Comparison of ENCODE assay signal across 18 cellular contexts in genomic region chr12:90683871-90684270, GRCh38.
"Had no signal": no experiment of that assay in that cellular context is flagged by ENCODE, and none has a peak within 500 bp of the region (broad histone marks: within the 10 kb centered on the region; RNA-seq: fewer than 3 reads in every experiment).

No MANE protein-coding gene starts in this region.

- FAIRE-seq: kidney, urothelium cell line had no signal

- H3K27me3 ChIP-seq: foreskin keratinocyte, neural progenitor cell, thyroid gland had no signal

- DNase-seq: effector memory CD8-positive, alpha-beta T cell; foreskin keratinocyte; kidney; left cardiac atrium; left ventricle myocardium inferior; lower lobe of right lung; mesenchymal stem cell; midbrain; nucleus accumbens; ovary; right cardiac atrium; stimulated activated CD4-positive, alpha-beta T cell treated with anti-CD3 and anti-CD28 coated beads, Interleukin-2, amount 100 ng/mL, for 48 hours; stimulated activated naive CD4-positive, alpha-beta T cell treated with Interleukin-2 at 50 U/mL for 16 hours; thyroid gland had no signal

- H3K27ac ChIP-seq: foreskin keratinocyte, left ventricle myocardium inferior, lower lobe of right lung, neural progenitor cell, ovary, thyroid gland had no signal

- H3K9ac ChIP-seq: neural progenitor cell had no signal

- H3K9me3 ChIP-seq: lower lobe of right lung, ovary, thyroid gland had no signal

- ATAC-seq: effector memory CD8-positive, alpha-beta T cell; foreskin keratinocyte; left cardiac atrium; lower lobe of right lung; natural killer cell treated with Interleukin-12 subunit alpha and Interleukin-12 subunit beta and Interleukin-15 and Interleukin-18, amount 100 ng/mL, for 72 hours; right cardiac atrium had no signal

- H2AFZ ChIP-seq: neural progenitor cell had no signal

- H3K4me3 ChIP-seq: left ventricle myocardium inferior, lower lobe of right lung, neural progenitor cell, ovary, smooth muscle cell, thyroid gland had no signal

- H3K4me2 ChIP-seq: neural progenitor cell, smooth muscle cell had no signal

- H3K4me1 ChIP-seq: foreskin keratinocyte, left ventricle myocardium inferior, lower lobe of right lung, neural progenitor cell, thyroid gland had no signal

- H3K36me3 ChIP-seq: left ventricle myocardium inferior, lower lobe of right lung, neural progenitor cell, ovary, thyroid gland had no signal
